In the genomic region with DNA sequence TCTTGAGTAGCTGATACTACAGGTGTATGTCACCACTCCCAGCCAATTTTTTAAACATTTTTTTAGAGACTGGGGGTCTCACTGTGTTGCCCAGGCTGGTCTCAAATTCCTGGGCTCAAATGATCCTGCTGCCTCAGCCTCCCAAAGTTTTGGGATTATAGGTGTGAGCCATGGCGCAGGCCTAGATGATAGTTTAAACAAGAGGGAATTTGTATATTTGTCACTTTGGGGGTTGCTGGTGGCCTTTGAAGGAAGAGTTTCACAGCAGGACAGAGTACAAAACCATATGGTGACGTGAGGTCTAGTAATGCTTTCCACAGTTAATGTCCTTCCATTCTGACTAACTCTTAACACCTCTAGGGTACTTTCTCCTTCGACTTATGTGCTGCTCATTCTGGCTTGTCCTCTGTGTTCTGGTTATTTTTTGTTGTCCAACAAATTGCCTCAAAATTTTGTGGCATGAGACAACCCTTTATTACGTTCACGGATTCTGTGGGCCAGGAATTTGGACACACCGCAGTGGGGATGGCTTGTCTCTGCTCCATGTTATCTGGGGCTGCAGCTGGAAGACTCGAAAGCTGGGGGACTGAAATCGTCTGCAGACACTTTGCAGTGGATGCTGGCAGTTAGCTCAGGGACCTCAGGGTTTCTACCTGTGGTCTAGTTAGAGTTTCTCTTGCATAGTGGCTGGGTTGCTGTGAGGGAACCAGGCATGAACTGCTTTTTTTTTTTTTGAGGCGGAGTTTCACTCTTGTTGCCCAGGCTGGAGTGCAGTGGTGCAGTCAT, we compare ENCODE assay signal across 12 cellular contexts. TPM values are rescaled to one million over a fixed set of nuclear protein-coding genes. Genes with fewer than 3 reads are reported as not detected.
DNase-seq lines count a peak whose midpoint lies in the region; ATAC-seq and TF ChIP-seq lines count a peak whose summit lies in the region.
"Had no signal": no experiment of that assay in that cellular context is flagged by ENCODE, and none has a peak within 500 bp of the region (broad histone marks: within the 10 kb centered on the region; RNA-seq: fewer than 3 reads in every experiment).

No MANE protein-coding gene starts in this region.

- H3K27ac ChIP-seq in naive thymus-derived CD4-positive, alpha-beta T cell (ENCODE audit: low read depth, low read length): no peak overlapping the region

- intact Hi-C loops in naive thymus-derived CD4-positive, alpha-beta T cell (cut with micrococcal nuclease): no loop called here

- no peaks in the 10 kb centered on the region for H3K9me3 ChIP-seq in naive thymus-derived CD4-positive, alpha-beta T cell (ENCODE audit: control insufficient read depth in 2 of 3, low read length in 3 of 3)

- no peak for TF ChIP-seq CTCF in GM13976 (IDR thresholded peaks at IDR 0.05; ENCODE audit: borderline replicate concordance, control extremely low read depth, extremely low read depth, insufficient read depth, missing control alignments)

- no peaks in the 10 kb centered on the region for H3K36me3 ChIP-seq in naive thymus-derived CD4-positive, alpha-beta T cell (ENCODE audit: control insufficient read depth in 2 of 3, insufficient read depth in 3 of 3, low read length in 3 of 3)

- H3K4me1 Mint-ChIP-seq in activated naive CD8-positive, alpha-beta T cell treated with anti-CD3 and anti-CD28 coated beads, Interleukin-2, amount 10 ng/mL, durations not matched to agents 7 days and 5 days: peaks cover 74% of the 10 kb centered on the region
- peaks cover 48 to 86% (median 75%) of the 10 kb centered on the region in 7 donors for H3K4me1 Mint-ChIP-seq in naive thymus-derived CD4-positive, alpha-beta T cell

- H3K4me3 Mint-ChIP-seq in activated naive CD8-positive, alpha-beta T cell treated with anti-CD3 and anti-CD28 coated beads, Interleukin-2, amount 10 ng/mL, durations not matched to agents 7 days and 5 days: peak overlapping the region; percentile 55
- H3K4me3 Mint-ChIP-seq in naive thymus-derived CD4-positive, alpha-beta T cell: peak overlapping the region in 4 of 10 donors; percentile 24 to 81 (median 55)

- peak overlapping the region; percentile 93 for H3K27ac Mint-ChIP-seq in activated naive CD8-positive, alpha-beta T cell treated with anti-CD3 and anti-CD28 coated beads, Interleukin-2, amount 10 ng/mL, durations not matched to agents 7 days and 5 days
- peak overlapping the region in 2 of 9 donors; percentile 69 to 78 for H3K27ac Mint-ChIP-seq in naive thymus-derived CD4-positive, alpha-beta T cell

- no peak overlapping the region for H3K4me3 ChIP-seq in naive thymus-derived CD4-positive, alpha-beta T cell (ENCODE audit: low read length)

- ATAC-seq in GM19463 (IDR thresholded peaks at IDR 0.05; ENCODE audit: unreplicated experiment): peak; percentile 57
- ATAC-seq in HG03175 (IDR thresholded peaks at IDR 0.05; ENCODE audit: unreplicated experiment): peak; percentile 54
- peak; percentile 56 for ATAC-seq in activated naive CD8-positive, alpha-beta T cell treated with anti-CD3 and anti-CD28 coated beads, Interleukin-2, amount 10 ng/mL, durations not matched to agents 7 days and 5 days (ENCODE audit: low read depth)
- no peak for ATAC-seq in naive thymus-derived CD4-positive, alpha-beta T cell

- CTCF ChIA-PET in naive thymus-derived CD4-positive, alpha-beta T cell (lab: Charles Lee): interaction anchor here (0.5 to 0.7 kb wide), 3 partner anchors 55 to 234 kb away, joined by 3 to 5 read pairs (median 3); no protein-coding TSS in a partner anchor

- H3K36me3 Mint-ChIP-seq in activated naive CD8-positive, alpha-beta T cell treated with anti-CD3 and anti-CD28 coated beads, Interleukin-2, amount 10 ng/mL, durations not matched to agents 7 days and 5 days: peaks cover 16% of the 10 kb centered on the region
- peaks cover 0 to 4% (median 0%) of the 10 kb centered on the region in 5 donors for H3K36me3 Mint-ChIP-seq in naive thymus-derived CD4-positive, alpha-beta T cell

- H3K27me3 ChIP-seq in naive thymus-derived CD4-positive, alpha-beta T cell (ENCODE audit: control insufficient read depth in 2 of 2, insufficient read depth in 2 of 2, low read length in 2 of 2): no peaks in the 10 kb centered on the region

- no peaks in the 10 kb centered on the region for H3K9me3 Mint-ChIP-seq in activated naive CD8-positive, alpha-beta T cell treated with anti-CD3 and anti-CD28 coated beads, Interleukin-2, amount 10 ng/mL, durations not matched to agents 7 days and 5 days
- peaks cover 0 to 2% (median 0%) of the 10 kb centered on the region in 11 donors for H3K9me3 Mint-ChIP-seq in naive thymus-derived CD4-positive, alpha-beta T cell

- H3K27me3 Mint-ChIP-seq in activated naive CD8-positive, alpha-beta T cell treated with anti-CD3 and anti-CD28 coated beads, Interleukin-2, amount 10 ng/mL, durations not matched to agents 7 days and 5 days: no peaks in the 10 kb centered on the region
- no peaks in the 10 kb centered on the region for H3K27me3 Mint-ChIP-seq in naive thymus-derived CD4-positive, alpha-beta T cell

- peaks cover 24 to 50% of the 10 kb centered on the region in 2 donors for H3K4me1 ChIP-seq in naive thymus-derived CD4-positive, alpha-beta T cell (ENCODE audit: control insufficient read depth in 2 of 2, insufficient read depth in 2 of 2, low read length in 2 of 2)

- POLR2A ChIA-PET in activated naive CD8-positive, alpha-beta T cell treated with anti-CD3 and anti-CD28 coated beads, Interleukin-2, amount 10 ng/mL, durations not matched to agents 7 days and 5 days (lab: Charles Lee): interaction anchor here (0.7 to 6.1 kb wide), 13 partner anchors 9 to 67 kb away, joined by 3 to 60 read pairs (median 6); partner anchors contain the start of gene IER3
- POLR2A ChIA-PET in naive thymus-derived CD4-positive, alpha-beta T cell (lab: Charles Lee): interaction anchor here (0.6 to 3.5 kb wide), 3 partner anchors 10 to 25 kb away, joined by 3 to 15 read pairs (median 3); partner anchors contain the start of gene IER3

- in situ Hi-C loops in GM13976 (cut with MboI; ENCODE audit: low sequenced_read_pairs, unreplicated experiment): no loop called here

- TF ChIP-seq POLR2A in erythroblast (IDR thresholded peaks at IDR 0.05; ENCODE audit: low read length): no peak

- DNase-seq in GM13976 (ENCODE audit: low spot score): peak; percentile 67
- no peak for DNase-seq in activated naive CD8-positive, alpha-beta T cell treated with anti-CD3 and anti-CD28 coated beads, Interleukin-2, amount 10 ng/mL, durations not matched to agents 7 days and 5 days
- DNase-seq in islet precursor cell: no peak
- no peak for DNase-seq in naive thymus-derived CD4-positive, alpha-beta T cell
- no peak for DNase-seq in activated gamma-delta T cell (lab: John Stamatoyannopoulos, UW)
- no peak for DNase-seq in erythroblast (lab: John Stamatoyannopoulos, UW)
- DNase-seq: DMS79 treated with DMSO at 0.1 percent for 48 hours; head of caudate nucleus; MM.1S; stimulated activated CD4-positive, alpha-beta T cell treated with anti-CD3 and anti-CD28 coated beads, Interleukin-4, amount 100 ng/mL, for 4 hours had no signal

RNA-seq across cellular contexts. Expression of gene IER3, which starts 23.0 kb away (rescaled TPM):
- 10 to 100 TPM; 49.1 to 52.7 TPM for total RNA-seq in activated naive CD8-positive, alpha-beta T cell treated with anti-CD3 and anti-CD28 coated beads, Interleukin-2, amount 10 ng/mL, durations not matched to agents 7 days and 5 days
- total RNA-seq in naive thymus-derived CD4-positive, alpha-beta T cell: 10 to 100 TPM; 10.8 to 69.9 (median 26.7) TPM
- 1 to 10 TPM; 2.2 to 2.8 TPM for polyA plus RNA-seq in naive thymus-derived CD4-positive, alpha-beta T cell

RNA-seq across cellular contexts. Expression of gene FLOT1, which starts 24.9 kb away (rescaled TPM):
- total RNA-seq in activated naive CD8-positive, alpha-beta T cell treated with anti-CD3 and anti-CD28 coated beads, Interleukin-2, amount 10 ng/mL, durations not matched to agents 7 days and 5 days: 100 to 1,000 TPM; 261 to 271 TPM
- 100 to 1,000 TPM in 1 of 5 experiments, 10 to 100 TPM in 4; 59.4 to 204 (median 81.3) TPM for total RNA-seq in naive thymus-derived CD4-positive, alpha-beta T cell
- 100 to 1,000 TPM; 107 to 132 TPM for polyA plus RNA-seq in naive thymus-derived CD4-positive, alpha-beta T cell

RNA-seq across cellular contexts. Expression of gene TUBB, which starts 47.2 kb away (rescaled TPM):
- total RNA-seq in activated naive CD8-positive, alpha-beta T cell treated with anti-CD3 and anti-CD28 coated beads, Interleukin-2, amount 10 ng/mL, durations not matched to agents 7 days and 5 days: 1,000 to 10,000 TPM; 1,168 to 1,207 TPM
- total RNA-seq in naive thymus-derived CD4-positive, alpha-beta T cell: 100 to 1,000 TPM in 4 of 5 experiments, 10 to 100 TPM in 1; 86.7 to 930 (median 242) TPM
- polyA plus RNA-seq in naive thymus-derived CD4-positive, alpha-beta T cell: 100 to 1,000 TPM; 107 to 151 TPM

RNA-seq across cellular contexts. Expression of gene MDC1, which starts 50.3 kb away (rescaled TPM):
- total RNA-seq in activated naive CD8-positive, alpha-beta T cell treated with anti-CD3 and anti-CD28 coated beads, Interleukin-2, amount 10 ng/mL, durations not matched to agents 7 days and 5 days: 10 to 100 TPM; 50.2 to 52.2 TPM
- 10 to 100 TPM; 40.3 to 78.9 (median 62.0) TPM for total RNA-seq in naive thymus-derived CD4-positive, alpha-beta T cell
- polyA plus RNA-seq in naive thymus-derived CD4-positive, alpha-beta T cell: 10 to 100 TPM in 1 of 2 donors, 1 to 10 TPM in 1; 4.5 to 11.0 TPM
